In the genomic region with DNA sequence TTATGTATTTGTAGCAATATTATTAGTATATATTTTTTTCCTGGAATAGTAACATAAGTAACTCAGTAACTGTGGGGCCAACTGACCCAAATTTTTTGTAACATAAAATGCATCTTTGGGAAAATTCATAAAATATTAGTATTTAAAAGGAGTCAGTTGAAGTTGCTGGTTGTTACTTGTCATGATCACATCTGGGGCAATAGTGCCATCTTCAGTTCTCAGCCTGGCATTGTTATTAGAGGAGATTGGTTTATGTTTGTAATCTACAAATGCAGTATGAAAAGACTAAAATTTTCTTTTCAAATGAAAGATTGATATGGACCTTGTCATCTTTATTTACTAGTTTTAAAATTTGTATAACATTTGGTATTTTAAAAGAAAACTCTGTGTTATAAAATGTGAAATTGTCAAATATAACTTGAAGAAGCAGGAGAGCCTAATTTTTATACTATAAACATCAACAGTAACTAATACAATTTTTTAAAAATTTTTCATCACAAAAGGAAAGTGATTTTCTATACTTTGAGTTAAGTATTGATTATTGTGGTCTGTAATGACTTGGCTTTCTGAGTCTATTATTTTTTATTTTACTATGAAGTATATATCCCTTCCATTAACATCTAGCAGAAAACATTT, we compare ENCODE assay signal across 9 cellular contexts. TPM values are rescaled to one million over a fixed set of nuclear protein-coding genes. Genes with fewer than 3 reads are reported as not detected.
A peak's percentile ranks its signal among the peaks of the same experiment; 100 is the strongest.
DNase-seq lines count a peak whose midpoint lies in the region; ATAC-seq and TF ChIP-seq lines count a peak whose summit lies in the region.
"Had no signal": no experiment of that assay in that cellular context is flagged by ENCODE, and none has a peak within 500 bp of the region (broad histone marks: within the 10 kb centered on the region; RNA-seq: fewer than 3 reads in every experiment).

No MANE protein-coding gene starts in this region.

- TF ChIP-seq CTCF in endodermal cell (conservative IDR thresholded peaks at IDR 0.05), result peak; percentile 77
- peak; percentile 38 for TF ChIP-seq CTCF in parathyroid adenoma (IDR thresholded peaks at IDR 0.05)

- H3K4me3 ChIP-seq in endodermal cell (ENCODE audit: low read length), result no peak overlapping the region
- no peak overlapping the region for H3K4me3 ChIP-seq in parathyroid adenoma (ENCODE audit: low read depth, low read length)

- H3K9me3 Mint-ChIP-seq in activated naive CD4-positive, alpha-beta T cell treated with anti-CD3 and anti-CD28 coated beads for 36 hours, result no peaks in the 10 kb centered on the region
- no peaks in the 10 kb centered on the region for H3K9me3 Mint-ChIP-seq in endodermal cell
- no peaks in the 10 kb centered on the region for H3K9me3 Mint-ChIP-seq in activated CD8-positive, alpha-beta memory T cell treated with anti-CD3 and anti-CD28 coated beads, Interleukin-2, amount 10 ng/mL, durations not matched to agents 7 days and 5 days (ENCODE audit: low read depth)
- H3K9me3 Mint-ChIP-seq: dendritic cell treated with granulocyte-macrophage colony-stimulating factor and Interleukin-4, amounts not matched to agents 40 ng/mL and 50 ng/mL, for 4 days had no signal

- H3K4me2 ChIP-seq in parathyroid adenoma (ENCODE audit: low read length), result no peak overlapping the region

- H3K9ac ChIP-seq in endodermal cell (ENCODE audit: extremely low read depth, low read length, poor library complexity, severe bottlenecking) (no peak overlapping the region), parathyroid adenoma (no peak overlapping the region)

- peak; percentile 18 for DNase-seq in activated naive CD4-positive, alpha-beta T cell treated with anti-CD3 and anti-CD28 coated beads for 36 hours
- DNase-seq in activated naive CD4-positive, alpha-beta T cell treated with anti-CD3 and anti-CD28 coated beads, Interleukin-2, amount 50 U/mL, for 16 hours, result no peak
- peak; percentile 31 for DNase-seq in NCI-H82 treated with DMSO at 0.1 percent for 48 hours (lab: John Stamatoyannopoulos, UW; ENCODE audit: unreplicated experiment)
- peak; percentile 50 for DNase-seq in endodermal cell
- DNase-seq in activated CD4-positive, alpha-beta T cell treated with anti-CD3 and anti-CD28 coated beads for 1 hour, result no peak
- DNase-seq in activated CD8-positive, alpha-beta memory T cell treated with anti-CD3 and anti-CD28 coated beads, Interleukin-2, amount 10 ng/mL, durations not matched to agents 7 days and 5 days, result no peak

- H3K4me1 ChIP-seq in endodermal cell (ENCODE audit: control insufficient read depth, insufficient read depth, low read length), result no peaks in the 10 kb centered on the region
- no peaks in the 10 kb centered on the region for H3K4me1 ChIP-seq in parathyroid adenoma

- H2AFZ ChIP-seq in parathyroid adenoma, result no peak overlapping the region

- CTCF ChIA-PET in activated naive CD4-positive, alpha-beta T cell treated with anti-CD3 and anti-CD28 coated beads for 36 hours (lab: Charles Lee), result interaction anchor here (1.0 kb wide), 1 partner anchor 44 kb away, joined by 3 read pairs; no protein-coding TSS in a partner anchor
- CTCF ChIA-PET in activated CD8-positive, alpha-beta memory T cell treated with anti-CD3 and anti-CD28 coated beads, Interleukin-2, amount 10 ng/mL, durations not matched to agents 7 days and 5 days (lab: Charles Lee), result no interaction called here

- H3K27me3 ChIP-seq in endodermal cell (ENCODE audit: control insufficient read depth, insufficient read depth, low read length, poor library complexity, severe bottlenecking) (no peaks in the 10 kb centered on the region), parathyroid adenoma (ENCODE audit: control insufficient read depth, insufficient read depth, low read length) (no peaks in the 10 kb centered on the region)

- no peak overlapping the region for H3K27ac Mint-ChIP-seq in activated naive CD4-positive, alpha-beta T cell treated with anti-CD3 and anti-CD28 coated beads for 36 hours
- H3K27ac Mint-ChIP-seq in endodermal cell, result no peak overlapping the region
- H3K27ac Mint-ChIP-seq in activated CD8-positive, alpha-beta memory T cell treated with anti-CD3 and anti-CD28 coated beads, Interleukin-2, amount 10 ng/mL, durations not matched to agents 7 days and 5 days, result no peak overlapping the region
- H3K27ac Mint-ChIP-seq: dendritic cell treated with granulocyte-macrophage colony-stimulating factor and Interleukin-4, amounts not matched to agents 40 ng/mL and 50 ng/mL, for 4 days had no signal

- H3K9me3 ChIP-seq in endodermal cell (ENCODE audit: control insufficient read depth, low read length), result no peaks in the 10 kb centered on the region
- H3K9me3 ChIP-seq in parathyroid adenoma (ENCODE audit: control insufficient read depth, low read length), result no peaks in the 10 kb centered on the region

- no peaks in the 10 kb centered on the region for H3K79me2 ChIP-seq in parathyroid adenoma

- no peaks in the 10 kb centered on the region for H3K27me3 Mint-ChIP-seq in activated naive CD4-positive, alpha-beta T cell treated with anti-CD3 and anti-CD28 coated beads for 36 hours (ENCODE audit: low read depth)
- H3K27me3 Mint-ChIP-seq in endodermal cell (ENCODE audit: insufficient read depth), result no peaks in the 10 kb centered on the region
- no peaks in the 10 kb centered on the region for H3K27me3 Mint-ChIP-seq in activated CD8-positive, alpha-beta memory T cell treated with anti-CD3 and anti-CD28 coated beads, Interleukin-2, amount 10 ng/mL, durations not matched to agents 7 days and 5 days
- H3K27me3 Mint-ChIP-seq: dendritic cell treated with granulocyte-macrophage colony-stimulating factor and Interleukin-4, amounts not matched to agents 40 ng/mL and 50 ng/mL, for 4 days had no signal

- H3K4me1 Mint-ChIP-seq in activated naive CD4-positive, alpha-beta T cell treated with anti-CD3 and anti-CD28 coated beads for 36 hours (ENCODE audit: low read depth), result no peaks in the 10 kb centered on the region
- no peaks in the 10 kb centered on the region for H3K4me1 Mint-ChIP-seq in endodermal cell
- H3K4me1 Mint-ChIP-seq in activated CD8-positive, alpha-beta memory T cell treated with anti-CD3 and anti-CD28 coated beads, Interleukin-2, amount 10 ng/mL, durations not matched to agents 7 days and 5 days, result no peaks in the 10 kb centered on the region

- no peak overlapping the region for H3K4me3 Mint-ChIP-seq in activated naive CD4-positive, alpha-beta T cell treated with anti-CD3 and anti-CD28 coated beads for 36 hours
- no peak overlapping the region for H3K4me3 Mint-ChIP-seq in endodermal cell
- no peak overlapping the region for H3K4me3 Mint-ChIP-seq in activated CD8-positive, alpha-beta memory T cell treated with anti-CD3 and anti-CD28 coated beads, Interleukin-2, amount 10 ng/mL, durations not matched to agents 7 days and 5 days
- H3K4me3 Mint-ChIP-seq: dendritic cell treated with granulocyte-macrophage colony-stimulating factor and Interleukin-4, amounts not matched to agents 40 ng/mL and 50 ng/mL, for 4 days had no signal

- no peaks in the 10 kb centered on the region for H3K36me3 ChIP-seq in endodermal cell (ENCODE audit: control insufficient read depth, insufficient read depth, low read length)
- H3K36me3 ChIP-seq in parathyroid adenoma (ENCODE audit: control insufficient read depth, insufficient read depth, low read length), result no peaks in the 10 kb centered on the region

- no peak overlapping the region for H3K27ac ChIP-seq in endodermal cell (ENCODE audit: low read depth, low read length)
- no peak overlapping the region for H3K27ac ChIP-seq in parathyroid adenoma

- no peaks in the 10 kb centered on the region for H3K36me3 Mint-ChIP-seq in activated naive CD4-positive, alpha-beta T cell treated with anti-CD3 and anti-CD28 coated beads for 36 hours (ENCODE audit: low read depth)
- no peaks in the 10 kb centered on the region for H3K36me3 Mint-ChIP-seq in endodermal cell (ENCODE audit: low read depth)
- H3K36me3 Mint-ChIP-seq in activated CD8-positive, alpha-beta memory T cell treated with anti-CD3 and anti-CD28 coated beads, Interleukin-2, amount 10 ng/mL, durations not matched to agents 7 days and 5 days, result no peaks in the 10 kb centered on the region

- intact Hi-C loops in activated naive CD4-positive, alpha-beta T cell treated with anti-CD3 and anti-CD28 coated beads for 36 hours (cut with micrococcal nuclease), result loop anchor here (1.0 to 5.0 kb wide), 3 partner anchors 420 to 914 kb away; partner anchors contain the start of gene RSRC1

- peak; percentile 76 for ATAC-seq in HG03354 (IDR thresholded peaks at IDR 0.05; ENCODE audit: poor library complexity, severe bottlenecking, unreplicated experiment)
- no peak for ATAC-seq in activated CD8-positive, alpha-beta memory T cell treated with anti-CD3 and anti-CD28 coated beads, Interleukin-2, amount 10 ng/mL, durations not matched to agents 7 days and 5 days

RNA-seq across cellular contexts. Expression of gene MLF1, which starts 38.8 kb away (rescaled TPM):
- 1 to 10 TPM; 1.2 to 1.6 TPM for total RNA-seq in activated naive CD4-positive, alpha-beta T cell treated with anti-CD3 and anti-CD28 coated beads for 36 hours
- 10 to 100 TPM; 19.3 to 43.8 TPM for total RNA-seq in endodermal cell
- polyA plus RNA-seq in endodermal cell (2013, experiment 1 of 2), result 26.9 TPM
- 32.8 TPM for polyA plus RNA-seq in endodermal cell (2013, experiment 2 of 2)
- 1 to 10 TPM; 2.4 to 3.3 TPM for total RNA-seq in activated CD8-positive, alpha-beta memory T cell treated with anti-CD3 and anti-CD28 coated beads, Interleukin-2, amount 10 ng/mL, durations not matched to agents 7 days and 5 days

Comparison
In these comparisons a context has a peak if more than half of its experiments do, and no peak if none do; other contexts are left out.
1. DNase-seq: peak in activated naive CD4-positive, alpha-beta T cell treated with anti-CD3 and anti-CD28 coated beads for 36 hours (single experiment), NCI-H82 treated with DMSO at 0.1 percent for 48 hours (single experiment) and endodermal cell (single experiment); none in activated naive CD4-positive, alpha-beta T cell treated with anti-CD3 and anti-CD28 coated beads, Interleukin-2, amount 50 U/mL, for 16 hours (single experiment), activated CD4-positive, alpha-beta T cell treated with anti-CD3 and anti-CD28 coated beads for 1 hour (single experiment) and activated CD8-positive, alpha-beta memory T cell treated with anti-CD3 and anti-CD28 coated beads, Interleukin-2, amount 10 ng/mL, durations not matched to agents 7 days and 5 days (single experiment).
2. RNA of gene MLF1, which starts 38.8 kb away (total RNA-seq): 19.3 to 43.8 TPM in endodermal cell; 2.4 to 3.3 TPM in activated CD8-positive, alpha-beta memory T cell treated with anti-CD3 and anti-CD28 coated beads, Interleukin-2, amount 10 ng/mL, durations not matched to agents 7 days and 5 days and 1.2 to 1.6 TPM in activated naive CD4-positive, alpha-beta T cell treated with anti-CD3 and anti-CD28 coated beads for 36 hours; every median in the first group is over 4 times any median in the second.